In the genomic region with DNA sequence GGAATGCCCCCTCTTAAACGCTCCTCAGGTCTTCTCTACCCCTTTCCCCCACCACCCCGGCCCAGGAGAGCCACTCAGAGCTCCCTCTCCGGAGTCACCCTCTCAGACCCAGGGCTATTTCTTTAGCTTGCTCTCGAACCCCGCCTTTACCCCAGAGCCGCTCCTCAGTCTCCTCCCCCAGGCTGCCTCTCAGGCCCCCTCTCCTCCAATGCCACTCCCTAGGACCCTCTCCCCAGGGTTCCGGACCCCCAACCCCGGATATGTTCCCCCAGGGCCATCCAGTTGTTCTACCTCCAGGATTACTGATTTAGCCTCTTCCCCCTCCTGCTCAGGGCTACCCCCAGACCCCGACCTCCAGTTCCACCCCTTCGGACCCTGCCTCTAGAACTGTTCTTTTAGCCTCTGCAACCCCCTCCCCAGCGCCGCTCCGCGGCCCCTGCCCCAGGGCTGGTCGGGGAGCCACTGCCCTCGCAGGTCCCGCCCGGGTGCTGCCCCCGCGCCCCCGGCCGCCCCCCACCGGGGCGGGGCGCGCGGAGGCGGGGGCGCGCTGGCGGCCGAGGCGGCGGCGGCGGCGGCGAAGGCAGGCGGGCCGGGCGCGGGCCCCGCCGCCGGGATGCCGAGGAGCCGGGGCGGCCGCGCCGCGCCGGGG, we compare ENCODE assay signal across 9 cellular contexts. TPM values are rescaled to one million over a fixed set of nuclear protein-coding genes. Genes with fewer than 3 reads are reported as not detected.
DNase-seq lines count a peak whose midpoint lies in the region; ATAC-seq, FAIRE-seq and TF ChIP-seq lines count a peak whose summit lies in the region.
"Had no signal": no experiment of that assay in that cellular context is flagged by ENCODE, and none has a peak within 500 bp of the region (broad histone marks: within the 10 kb centered on the region; RNA-seq: fewer than 3 reads in every experiment).

A gene (plus strand): TSS at position 565 of the 649 bp plus-strand sequence. CDS start 49 bp downstream, at position 614.

- H3K9me3 Mint-ChIP-seq in naive thymus-derived CD8-positive, alpha-beta T cell: peaks cover 0 to 2% (median 0%) of the 10 kb centered on the region in 9 donors

- H3K36me3 ChIP-seq in HUES48 (ENCODE audit: control insufficient read depth, insufficient read depth, low read length) (no peaks in the 10 kb centered on the region), brain microvascular endothelial cell (replicated peaks) (no peaks in the 10 kb centered on the region)

- intact Hi-C loops in left colon (cut with DNase I, micrococcal nuclease): no loop called here

- DNase-seq in AG09309 (ENCODE audit: low read depth) (no peak), brain microvascular endothelial cell (no peak), left colon (no peak), GM12891 (ENCODE audit: insufficient read length, low spot score) (no peak)
- no peak for DNase-seq in naive thymus-derived CD8-positive, alpha-beta T cell

- H3K9ac ChIP-seq in HUES48 (ENCODE audit: low read depth, low read length): no peak within 1 kb of the TSS

- peak within 1 kb of the TSS; percentile 51 to 89 (median 73) for H3K4me3 Mint-ChIP-seq in naive thymus-derived CD8-positive, alpha-beta T cell

- FAIRE-seq in GM12891 (lab: Jason Lieb, UNC): no peak
- FAIRE-seq: GM18507 had no signal

- peak within 1 kb of the TSS in 3 of 10 donors; percentile 31 to 79 (median 56) for H3K27ac Mint-ChIP-seq in naive thymus-derived CD8-positive, alpha-beta T cell

- H3K4me3 ChIP-seq in AG09309 (ENCODE audit: control insufficient read depth, low read depth, low read length) (peak within 1 kb of the TSS; percentile 28), HUES48 (ENCODE audit: low read depth, low read length) (peak within 1 kb of the TSS; percentile 56), brain microvascular endothelial cell (ENCODE audit: low read depth, low read length) (peak within 1 kb of the TSS; percentile 15)

- H3K27ac ChIP-seq in HUES48 (ENCODE audit: low read depth, low read length) (peak within 1 kb of the TSS; percentile 5), brain microvascular endothelial cell (no peak within 1 kb of the TSS)

- TF ChIP-seq CTCF in AG09309 (IDR thresholded peaks at IDR 0.05; ENCODE audit: control insufficient read depth, insufficient read depth, low read depth, low read length, missing control alignments) (no peak), brain microvascular endothelial cell (IDR thresholded peaks at IDR 0.05; ENCODE audit: low read depth, low read length, missing control alignments) (no peak)

- in situ Hi-C loops in brain microvascular endothelial cell (cut with HindIII; ENCODE audit: low pct_ligation_motif_present, low sequenced_read_pairs): no loop called here

- ATAC-seq in naive thymus-derived CD8-positive, alpha-beta T cell: no peak
- no peak for ATAC-seq in GM21529 (IDR thresholded peaks at IDR 0.05; ENCODE audit: unreplicated experiment)
- ATAC-seq in left colon: no peak
- ATAC-seq in GM21423 (IDR thresholded peaks at IDR 0.05; ENCODE audit: unreplicated experiment): no peak

- TF ChIP-seq POLR2A in GM12891 (IDR thresholded peaks at IDR 0.05; ENCODE audit: low read depth, low read length): no peak

- peaks cover 9 to 15% (median 12%) of the 10 kb centered on the region in 4 donors for H3K4me1 Mint-ChIP-seq in naive thymus-derived CD8-positive, alpha-beta T cell

- POLR2A ChIA-PET in naive thymus-derived CD8-positive, alpha-beta T cell (lab: Charles Lee): interaction anchor here (0.8 kb wide), 1 partner anchor 228 kb away, joined by 3 read pairs; no protein-coding TSS in a partner anchor

- H3K27me3 ChIP-seq in HUES48 (ENCODE audit: control insufficient read depth, insufficient read depth, low read length) (0 out of 2 replicates have a peak, but pooled peaks cover 8% of the 10 kb centered on the region), brain microvascular endothelial cell (replicated peaks) (peaks cover 24% of the 10 kb centered on the region)

- H3K4me1 ChIP-seq in HUES48 (ENCODE audit: control insufficient read depth, insufficient read depth, low read length): peaks cover 21% of the 10 kb centered on the region

- H3K36me3 Mint-ChIP-seq in naive thymus-derived CD8-positive, alpha-beta T cell: peaks cover 25 to 32% (median 31%) of the 10 kb centered on the region in 3 donors

- H3K27me3 Mint-ChIP-seq in naive thymus-derived CD8-positive, alpha-beta T cell: peaks cover 19 to 50% (median 32%) of the 10 kb centered on the region in 5 donors

- peaks cover 3% of the 10 kb centered on the region; the same call in 1 of the 2 replicates for H3K9me3 ChIP-seq in HUES48 (ENCODE audit: control insufficient read depth, insufficient read depth, low read length)

TF ChIP-seq in GM12891, 5 proteins besides CTCF, POLR2A, EP300 and RAD21:
- TF ChIP-seq POLR2AphosphoS5 (IDR thresholded peaks at IDR 0.05; ENCODE audit: low read depth, low read length): no peak
- no peak for TF ChIP-seq TAF1 (IDR thresholded peaks at IDR 0.05; ENCODE audit: low read depth, low read length)
- no peak for TF ChIP-seq POU2F2 (IDR thresholded peaks at IDR 0.05; ENCODE audit: low read depth, low read length)
- TF ChIP-seq SPI1 (IDR thresholded peaks at IDR 0.05; ENCODE audit: low read depth, low read length): no peak
- no peak for TF ChIP-seq PAX5 (IDR thresholded peaks at IDR 0.05; ENCODE audit: insufficient read depth, low read length, severe bottlenecking)

RNA-seq across cellular contexts. Expression of the gene that starts here (rescaled TPM):
- not detected for total RNA-seq in naive thymus-derived CD8-positive, alpha-beta T cell
- polyA plus RNA-seq in naive thymus-derived CD8-positive, alpha-beta T cell: under 1 TPM; 0.07 to 0.13 (median 0.08) TPM
- under 1 TPM; 0.09 to 0.59 TPM for total RNA-seq in left colon
- polyA plus RNA-seq in GM12891 (2012; ENCODE audit: low read depth, missing spikeins): 0.17 TPM
